Comparison of ENCODE assay signal across 9 cellular contexts in genomic region chr3:129592362-129593150, GRCh38. TPM values are rescaled to one million over a fixed set of nuclear protein-coding genes. Genes with fewer than 3 reads are reported as not detected.
A peak's percentile ranks its signal among the peaks of the same experiment; 100 is the strongest.
DNase-seq lines count a peak whose midpoint lies in the region; ATAC-seq and TF ChIP-seq lines count a peak whose summit lies in the region.
"Had no signal": no experiment of that assay in that cellular context is flagged by ENCODE, and none has a peak within 500 bp of the region (broad histone marks: within the 10 kb centered on the region; RNA-seq: fewer than 3 reads in every experiment).

No MANE protein-coding gene starts in this region.

- H3K36me3 Mint-ChIP-seq in CD14-positive monocyte = peaks cover 6 to 42% of the 10 kb centered on the region in 2 donors

- H3K9me3 Mint-ChIP-seq in CD14-positive monocyte = peaks cover 0 to 3% (median 0%) of the 10 kb centered on the region in 7 donors

- peak overlapping the region; percentile 99 for H3K27ac ChIP-seq in Panc1 (ENCODE audit: low read length)

- no peak for ATAC-seq in Panc1
- no peak for ATAC-seq in HG02970 (IDR thresholded peaks at IDR 0.05; ENCODE audit: low FRiP score, unreplicated experiment)
- ATAC-seq in HG03108 (IDR thresholded peaks at IDR 0.05; ENCODE audit: unreplicated experiment) = no peak
- ATAC-seq in HG03354 (IDR thresholded peaks at IDR 0.05; ENCODE audit: poor library complexity, severe bottlenecking, unreplicated experiment) = no peak

- no peaks in the 10 kb centered on the region for H3K27me3 ChIP-seq in Panc1 (ENCODE audit: control insufficient read depth, insufficient read depth, low read length)

- intact Hi-C loops in CD14-positive monocyte (cut with micrococcal nuclease) = loop anchor here in 1 of 2 donors (5.0 kb wide), 1 partner anchor 35 kb away; no protein-coding TSS in a partner anchor
- intact Hi-C loops in Panc1 (cut with micrococcal nuclease; ENCODE audit: unreplicated experiment) = no loop called here
- intact Hi-C loops in head of caudate nucleus (cut with DNase I) = no loop called here

- no peaks in the 10 kb centered on the region for H3K9me3 ChIP-seq in Panc1 (ENCODE audit: control insufficient read depth, insufficient read depth, low read depth, low read length)

- peak overlapping the region; percentile 59 to 69 for H3K4me3 Mint-ChIP-seq in CD14-positive monocyte

- in situ Hi-C loops in Panc1 (cut with HindIII; ENCODE audit: low pct_unique_long_range_greater_than_20kb, low sequenced_read_pairs) = no loop called here

- H3K36me3 ChIP-seq in Panc1 (ENCODE audit: control insufficient read depth, insufficient read depth, low read length) = no peaks in the 10 kb centered on the region

- peak overlapping the region in 1 of 2 experiments; percentile 29; a peak in 2 of 4 replicates for H3K4me3 ChIP-seq in Panc1 (ENCODE audit: low read depth in 2 of 2, low read length in 2 of 2)

- POLR2A ChIA-PET in Panc1 (lab: Charles Lee) = no interaction called here

- H3K27ac Mint-ChIP-seq in CD14-positive monocyte = peak overlapping the region; percentile 87 to 97 (median 93)

- H3K4me1 Mint-ChIP-seq in CD14-positive monocyte = peaks cover 73% of the 10 kb centered on the region

- peaks cover 95% of the 10 kb centered on the region for H3K4me1 ChIP-seq in Panc1 (ENCODE audit: control insufficient read depth, insufficient read depth, low read length)

- H3K27me3 Mint-ChIP-seq in CD14-positive monocyte (ENCODE audit: low read depth in 3 of 3) = peaks cover 0 to 2% (median 2%) of the 10 kb centered on the region in 3 donors

- CTCF ChIA-PET in Panc1 (lab: Charles Lee) = no interaction called here

- no TSS peak for BruUV-seq in Panc1 (replicated peaks; lab: Mats Ljungman, UMichigan)

- DNase-seq in CD14-positive monocyte (ENCODE audit: low spot score) = peak; percentile 59
- DNase-seq in Panc1 (ENCODE audit: low read depth, low spot score) = no peak
- DNase-seq in head of caudate nucleus = peak in 34 of 42 donors; percentile 22 to 73 (median 55)
- peak; percentile 25 for DNase-seq in occipital lobe (lab: John Stamatoyannopoulos, UW)
- no peak for DNase-seq in NCI-H1436 treated with DMSO at 0.1 percent for 48 hours (lab: John Stamatoyannopoulos, UW)

- TF ChIP-seq CTCF in CD14-positive monocyte (IDR thresholded peaks at IDR 0.05) = no peak
- TF ChIP-seq CTCF in Panc1 (IDR thresholded peaks at IDR 0.05) = no peak

RNA-seq across cellular contexts. Expression of gene PLXND1, which starts 13.9 kb away (rescaled TPM):
- polyA plus RNA-seq in CD14-positive monocyte = 1 to 10 TPM; 7.1 to 9.9 TPM
- total RNA-seq in Panc1 (2021; ENCODE audit: unreplicated experiment) (248 TPM), occipital lobe (14.3 TPM)
- polyA plus RNA-seq in Panc1 (2012; ENCODE audit: insufficient read length) = 456 TPM

RNA-seq across cellular contexts. Expression of gene H1-8, which starts 49.6 kb away (rescaled TPM):
- polyA plus RNA-seq in CD14-positive monocyte = not detected
- total RNA-seq in Panc1 (2021; ENCODE audit: unreplicated experiment) (not detected), occipital lobe (not detected)
- not detected for polyA plus RNA-seq in Panc1 (2012; ENCODE audit: insufficient read length)
- total RNA-seq: LHCN-M2 had no signal

Comparison
In these comparisons a context has a peak if more than half of its experiments do, and no peak if none do; other contexts are left out.
1. DNase-seq: peak in CD14-positive monocyte (single experiment), head of caudate nucleus (34 of 42) and occipital lobe (single experiment); none in Panc1 (single experiment) and NCI-H1436 treated with DMSO at 0.1 percent for 48 hours (single experiment).
2. RNA of gene PLXND1, which starts 13.9 kb away (total RNA-seq): 248 TPM in Panc1 (single experiment); 14.3 TPM in occipital lobe (single experiment); every median in the first group is over 10 times any median in the second.